In genomic region chr1:66207484-66207883, GRCh38 we compare ENCODE assay signal across 11 cellular contexts.
DNase-seq lines count a peak whose midpoint lies in the region; ATAC-seq, FAIRE-seq and TF ChIP-seq lines count a peak whose summit lies in the region.
"Had no signal": no experiment of that assay in that cellular context is flagged by ENCODE, and none has a peak within 500 bp of the region (broad histone marks: within the 10 kb centered on the region; RNA-seq: fewer than 3 reads in every experiment).

No MANE protein-coding gene starts in this region.

- no peaks in the 10 kb centered on the region for H3K27me3 ChIP-seq in A673 (replicated peaks; ENCODE audit: insufficient read depth, low read depth, low read length, poor library complexity)
- H3K27me3 ChIP-seq: ascending aorta had no signal

- DNase-seq in A673 (ENCODE audit: low spot score) (peak; percentile 35), HT1080 (ENCODE audit: low read depth) (peak; percentile 68), cerebellum (ENCODE audit: low spot score) (peak; percentile 20), activated gamma-delta T cell (lab: John Stamatoyannopoulos, UW) (no peak), occipital lobe (lab: John Stamatoyannopoulos, UW) (no peak)
- DNase-seq: NCI-H2029 treated with DMSO at 0.1 percent for 48 hours had no signal

- intact Hi-C loops in A673 (cut with micrococcal nuclease; ENCODE audit: unreplicated experiment): no loop called here

- no TSS peak for BruUV-seq in A673 (replicated peaks; lab: Mats Ljungman, UMichigan)

- no peak for TF ChIP-seq CTCF in A673 (conservative IDR thresholded peaks at IDR 0.05; ENCODE audit: low read depth, low read length)

- CTCF ChIA-PET in A673 (lab: Charles Lee): no interaction called here

- no peak overlapping the region for H3K4me3 ChIP-seq in A673 (ENCODE audit: low read depth, low read length, poor library complexity, severe bottlenecking)
- H3K4me3 ChIP-seq: ascending aorta had no signal

- POLR2A ChIA-PET in A673 (lab: Charles Lee; ENCODE audit: low non-redundant PET): no interaction called here

- no peaks in the 10 kb centered on the region for H3K36me3 ChIP-seq in A673 (ENCODE audit: insufficient read depth, low read length, poor library complexity, severe bottlenecking)
- H3K36me3 ChIP-seq: ascending aorta had no signal

- H3K4me1 ChIP-seq in A673 (ENCODE audit: insufficient read depth, low read length, poor library complexity, severe bottlenecking): no peaks in the 10 kb centered on the region
- H3K4me1 ChIP-seq: ascending aorta had no signal

- peak; percentile 99 for FAIRE-seq in islet of Langerhans (lab: Jason Lieb, UNC)

- H3K9me3 ChIP-seq in A673 (ENCODE audit: low read depth, low read length, poor library complexity, severe bottlenecking): no peaks in the 10 kb centered on the region
- H3K9me3 ChIP-seq: ascending aorta had no signal

- no peak for ATAC-seq in GM19395 (IDR thresholded peaks at IDR 0.05; ENCODE audit: unreplicated experiment)
- ATAC-seq in HG02973 (IDR thresholded peaks at IDR 0.05; ENCODE audit: unreplicated experiment): no peak
- ATAC-seq: Panc1 had no signal

- no peak overlapping the region for H3K27ac ChIP-seq in A673 (ENCODE audit: low read depth, low read length, poor library complexity, severe bottlenecking)
- H3K27ac ChIP-seq: ascending aorta had no signal

Comparison
In these comparisons a context has a peak if more than half of its experiments do, and no peak if none do; other contexts are left out.
1. DNase-seq: peak in A673 (single experiment), HT1080 (single experiment) and cerebellum (single experiment); none in activated gamma-delta T cell (single experiment) and occipital lobe (single experiment).